8 cellular contexts compared by ENCODE assay signal in genomic region chr11:67351275-67352005, GRCh38. TPM values are rescaled to one million over a fixed set of nuclear protein-coding genes. Genes with fewer than 3 reads are reported as not detected.
DNase-seq lines count a peak whose midpoint lies in the region; ATAC-seq and TF ChIP-seq lines count a peak whose summit lies in the region.

No MANE protein-coding gene starts in this region.

- TF ChIP-seq POLR2A in Peyer's patch (IDR thresholded peaks at IDR 0.05): peak in 1 of 2 donors; percentile 4
- no peak for TF ChIP-seq POLR2A in upper lobe of left lung (IDR thresholded peaks at IDR 0.05)

- peaks cover 25% of the 10 kb centered on the region for H3F3A ChIP-seq in neural progenitor cell (ENCODE audit: low read depth)

- H3K36me3 ChIP-seq in CD8-positive, alpha-beta memory T cell (ENCODE audit: insufficient read depth, low read length): no peaks in the 10 kb centered on the region
- H3K36me3 ChIP-seq in Peyer's patch: no peaks in the 10 kb centered on the region
- H3K36me3 ChIP-seq in neural progenitor cell: no peaks in the 10 kb centered on the region
- H3K36me3 ChIP-seq in upper lobe of left lung: no peaks in the 10 kb centered on the region

- peak overlapping the region; percentile 67 to 98 (median 80) for H3K4me3 Mint-ChIP-seq in CD8-positive, alpha-beta memory T cell
- H3K4me3 Mint-ChIP-seq in neural progenitor cell: peak overlapping the region; percentile 67

- H3K4me1 ChIP-seq in CD8-positive, alpha-beta memory T cell (ENCODE audit: insufficient read depth, low read length): peaks cover 41% of the 10 kb centered on the region
- peaks cover 9 to 63% (median 49%) of the 10 kb centered on the region in 4 donors for H3K4me1 ChIP-seq in Peyer's patch
- H3K4me1 ChIP-seq in neural progenitor cell: peaks cover 31% of the 10 kb centered on the region
- H3K4me1 ChIP-seq in upper lobe of left lung: peaks cover 47 to 60% (median 55%) of the 10 kb centered on the region in 4 donors

- peaks cover 0 to 12% (median 2%) of the 10 kb centered on the region in 3 donors for H3K36me3 Mint-ChIP-seq in CD8-positive, alpha-beta memory T cell
- H3K36me3 Mint-ChIP-seq in neural progenitor cell: no peaks in the 10 kb centered on the region

- H3K4me1 Mint-ChIP-seq in CD8-positive, alpha-beta memory T cell: peaks cover 30 to 59% (median 52%) of the 10 kb centered on the region in 3 donors
- H3K4me1 Mint-ChIP-seq in neural progenitor cell: peaks cover 20% of the 10 kb centered on the region

- no peak overlapping the region for H3K4me2 ChIP-seq in neural progenitor cell

- POLR2A ChIA-PET in CD8-positive, alpha-beta memory T cell (lab: Charles Lee): interaction anchor here (0.6 to 4.1 kb wide), 6 partner anchors 23 to 229 kb away, joined by 3 to 51 read pairs (median 6); partner anchors contain the start of genes CLCF1, PPP1CA and RAD9A

- 51 to 100% methylated on average over 4 to 11 of the region's 11 CpGs for WGBS in upper lobe of left lung, 2 donors

- TF ChIP-seq EP300 in upper lobe of left lung (IDR thresholded peaks at IDR 0.05): no peak

- CTCF ChIA-PET in CD8-positive, alpha-beta memory T cell (lab: Charles Lee): interaction anchor here (0.7 to 19.6 kb wide), 36 partner anchors 8 to 278 kb away, joined by 3 to 860 read pairs (median 5); partner anchors contain the start of genes AIP, ANKRD13D, CDK2AP2 and CLCF1

- no peaks in the 10 kb centered on the region for H3K27me3 Mint-ChIP-seq in CD8-positive, alpha-beta memory T cell
- H3K27me3 Mint-ChIP-seq in neural progenitor cell (ENCODE audit: insufficient read depth, low read depth): peaks cover 2% of the 10 kb centered on the region

- H3K4me3 ChIP-seq in CD8-positive, alpha-beta memory T cell (ENCODE audit: low read length): peak overlapping the region; percentile 1
- H3K4me3 ChIP-seq in Peyer's patch (peak overlapping the region in 3 of 4 donors; percentile 64 to 79 (median 72)), fibroblast of mammary gland (ENCODE audit: control insufficient read depth, low read depth, low read length) (no peak overlapping the region), neural progenitor cell (no peak overlapping the region), upper lobe of left lung (peak overlapping the region in 1 of 4 donors; percentile 9)

- DNase-seq in CD8-positive, alpha-beta memory T cell: peak; percentile 55 to 77 (median 63)
- peak; percentile 96 for DNase-seq in HuH-7 (ENCODE audit: low spot score)
- peak in 2 of 3 donors; percentile 77 to 83 for DNase-seq in Peyer's patch
- peak; percentile 37 to 47 for DNase-seq in activated T-helper 1 cell treated with anti-CD3 and anti-CD28 coated beads, Interleukin-2, amount 50 U/mL, for 16 hours (ENCODE audit: low read depth in 1 of 2, low spot score in 1 of 2)
- DNase-seq in fibroblast of mammary gland (ENCODE audit: low read depth): peak; percentile 79
- peak; percentile 79 for DNase-seq in neural progenitor cell (ENCODE audit: low spot score)
- DNase-seq in upper lobe of left lung: peak in 1 of 2 donors; percentile 70

- no peak overlapping the region for H2AFZ ChIP-seq in neural progenitor cell (replicated peaks)

- peak overlapping the region; percentile 88 to 97 (median 93) for H3K27ac Mint-ChIP-seq in CD8-positive, alpha-beta memory T cell
- H3K27ac Mint-ChIP-seq in neural progenitor cell: no peak overlapping the region

- H3K9ac ChIP-seq in neural progenitor cell: no peak overlapping the region

- no peaks in the 10 kb centered on the region for H4K20me1 ChIP-seq in neural progenitor cell (ENCODE audit: low read depth)

- no peaks in the 10 kb centered on the region for H3K9me3 ChIP-seq in CD8-positive, alpha-beta memory T cell (ENCODE audit: low read length)
- H3K9me3 ChIP-seq in Peyer's patch (no peaks in the 10 kb centered on the region), neural progenitor cell (ENCODE audit: low read depth) (no peaks in the 10 kb centered on the region), upper lobe of left lung (no peaks in the 10 kb centered on the region)

- H3K27me3 ChIP-seq in CD8-positive, alpha-beta memory T cell (ENCODE audit: insufficient read depth, low read length, poor library complexity, severe bottlenecking): no peaks in the 10 kb centered on the region
- H3K27me3 ChIP-seq in Peyer's patch (no peaks in the 10 kb centered on the region), neural progenitor cell (no peaks in the 10 kb centered on the region), upper lobe of left lung (no peaks in the 10 kb centered on the region)

- no peaks in the 10 kb centered on the region for H3K9me3 Mint-ChIP-seq in CD8-positive, alpha-beta memory T cell
- H3K9me3 Mint-ChIP-seq in neural progenitor cell: no peaks in the 10 kb centered on the region

- TF ChIP-seq CTCF in Peyer's patch (IDR thresholded peaks at IDR 0.05) (peak; percentile 75 to 95 (median 92)), fibroblast of mammary gland (conservative IDR thresholded peaks at IDR 0.05; ENCODE audit: control insufficient read depth, insufficient read depth, low read depth, low read length) (peak; percentile 95), neural progenitor cell (IDR thresholded peaks at IDR 0.05) (peak; percentile 91), upper lobe of left lung (IDR thresholded peaks at IDR 0.05) (peak; percentile 87 to 94 (median 90))

- H3K79me2 ChIP-seq in neural progenitor cell (ENCODE audit: low read depth): no peaks in the 10 kb centered on the region

- ATAC-seq in upper lobe of left lung (ENCODE audit: low FRiP score in 2 of 2) (peak; percentile 21 to 48), GM19035 (IDR thresholded peaks at IDR 0.05; ENCODE audit: unreplicated experiment) (no peak)

- no peak overlapping the region for H3K27ac ChIP-seq in CD8-positive, alpha-beta memory T cell (ENCODE audit: low read depth, low read length)
- H3K27ac ChIP-seq in Peyer's patch (peak overlapping the region; percentile 98 to 100 (median 99)), neural progenitor cell (no peak overlapping the region), upper lobe of left lung (peak overlapping the region; percentile 97 to 100 (median 98))

RNA-seq across cellular contexts. Expression of gene POLD4, which starts 1.9 kb away (rescaled TPM):
- total RNA-seq in CD8-positive, alpha-beta memory T cell: 10 to 100 TPM; 32.3 to 37.8 TPM
- polyA plus RNA-seq in CD8-positive, alpha-beta memory T cell: 91.2 TPM
- 100 to 1,000 TPM in 3 of 4 donors, 10 to 100 TPM in 1; 74.3 to 329 (median 272) TPM for total RNA-seq in Peyer's patch
- 1.1 and 17.8 TPM in 2 replicates for total RNA-seq in neural progenitor cell (ENCODE audit: low replicate concordance)
- 100 to 1,000 TPM in 4 of 6 donors, 10 to 100 TPM in 2; 55.5 to 173 (median 106) TPM for total RNA-seq in upper lobe of left lung

RNA-seq across cellular contexts. Expression of gene CLCF1, which starts 22.0 kb away (rescaled TPM):
- total RNA-seq in CD8-positive, alpha-beta memory T cell: 1 to 10 TPM; 3.5 to 4.2 TPM
- 4.6 TPM for polyA plus RNA-seq in CD8-positive, alpha-beta memory T cell
- total RNA-seq in Peyer's patch: 10 to 100 TPM in 2 of 4 donors, 1 to 10 TPM in 2; 1.2 to 14.9 (median 7.5) TPM
- total RNA-seq in neural progenitor cell (ENCODE audit: low replicate concordance): 2.0 and 3.7 TPM in 2 replicates
- total RNA-seq in upper lobe of left lung: 10 to 100 TPM in 2 of 6 donors, 1 to 10 TPM in 4; 3.7 to 29.5 (median 6.0) TPM

RNA-seq across cellular contexts. Expression of gene RAD9A, which starts 40.3 kb away (rescaled TPM):
- 10 to 100 TPM; 36.8 to 38.8 TPM for total RNA-seq in CD8-positive, alpha-beta memory T cell
- polyA plus RNA-seq in CD8-positive, alpha-beta memory T cell: 9.4 TPM
- total RNA-seq in Peyer's patch (10 to 100 TPM; 37.0 to 73.4 (median 61.6) TPM), neural progenitor cell (ENCODE audit: low replicate concordance) (10.4 and 37.5 TPM in 2 replicates), upper lobe of left lung (100 to 1,000 TPM in 1 of 6 donors, 10 to 100 TPM in 5; 20.4 to 115 (median 28.2) TPM)

RNA-seq across cellular contexts. Expression of gene SSH3, which starts 48.1 kb away (rescaled TPM):
- total RNA-seq in CD8-positive, alpha-beta memory T cell: 10 to 100 TPM in 1 of 2 experiments, 1 to 10 TPM in 1; 8.4 to 10.6 TPM
- polyA plus RNA-seq in CD8-positive, alpha-beta memory T cell: 3.5 TPM
- total RNA-seq in Peyer's patch: 100 to 1,000 TPM in 2 of 4 donors, 10 to 100 TPM in 2; 55.9 to 128 (median 99.9) TPM
- total RNA-seq in neural progenitor cell (ENCODE audit: low replicate concordance): 1.4 and 7.1 TPM in 2 replicates
- total RNA-seq in upper lobe of left lung: 10 to 100 TPM; 35.9 to 99.2 (median 53.8) TPM

RNA-seq across cellular contexts. Expression of gene PPP1CA, which starts 50.2 kb away (rescaled TPM):
- 100 to 1,000 TPM; 338 to 357 TPM for total RNA-seq in CD8-positive, alpha-beta memory T cell
- 564 TPM for polyA plus RNA-seq in CD8-positive, alpha-beta memory T cell
- total RNA-seq in Peyer's patch: 100 to 1,000 TPM; 156 to 213 (median 177) TPM
- total RNA-seq in neural progenitor cell (ENCODE audit: low replicate concordance): 102 and 189 TPM in 2 replicates
- 100 to 1,000 TPM in 3 of 6 donors, 10 to 100 TPM in 3; 83.8 to 191 (median 135) TPM for total RNA-seq in upper lobe of left lung

Comparison
In these comparisons a context has a peak if more than half of its experiments do, and no peak if none do; other contexts are left out.
1. H3K27ac ChIP-seq: peak in Peyer's patch (4 of 4) and upper lobe of left lung (4 of 4); none in CD8-positive, alpha-beta memory T cell (single experiment) and neural progenitor cell (single experiment).
2. H3K4me3 ChIP-seq: peak in CD8-positive, alpha-beta memory T cell (single experiment) and Peyer's patch (3 of 4); none in fibroblast of mammary gland (single experiment) and neural progenitor cell (single experiment).
3. Peak in every context shown above with its lines, with median percentiles within 50 percentile points of each other: CTCF ChIP-seq.